Comparison of ENCODE assay signal across 8 cellular contexts in the genomic region with DNA sequence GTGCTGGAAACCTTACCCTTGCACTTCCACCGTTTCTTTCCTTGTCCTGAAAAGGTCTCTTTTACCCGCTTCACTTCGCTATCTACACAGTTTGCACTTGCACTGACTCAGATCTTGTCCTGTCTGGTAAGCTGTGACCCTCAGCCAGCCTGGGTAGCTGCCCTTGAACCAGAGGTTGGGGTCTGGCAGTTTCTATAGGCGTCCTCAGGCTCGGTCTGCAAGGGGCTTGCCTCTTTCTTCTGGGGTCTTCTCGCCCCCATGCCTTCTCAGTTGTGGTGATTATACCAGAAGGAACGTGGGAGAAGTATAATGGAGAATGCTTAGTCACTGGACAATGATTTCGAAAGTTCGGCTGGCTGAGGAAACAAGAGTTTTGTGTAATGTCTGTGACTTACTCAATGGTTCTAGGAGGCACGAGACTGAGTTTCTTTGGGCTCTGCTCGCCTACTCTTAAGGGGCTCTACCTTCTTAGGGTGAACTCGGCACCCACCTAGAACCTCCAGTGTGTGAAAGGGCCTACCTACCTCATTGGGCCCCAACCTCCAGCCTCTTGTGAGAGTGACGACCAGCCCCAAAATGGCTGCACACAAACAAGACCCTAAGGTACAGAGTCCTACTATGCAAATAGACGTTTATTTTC. TPM values are rescaled to one million over a fixed set of nuclear protein-coding genes. Genes with fewer than 3 reads are reported as not detected.
DNase-seq lines count a peak whose midpoint lies in the region; ATAC-seq and TF ChIP-seq lines count a peak whose summit lies in the region.

No MANE protein-coding gene starts in this region.

- 54 to 55% methylated on average over 14 of the region's 14 CpGs for WGBS in ectodermal cell, 2 experiments
- 33% methylated on average over 14 of the region's 14 CpGs for WGBS in urinary bladder

- H3K36me3 ChIP-seq in SU-DHL-6 (ENCODE audit: low read length) (no peaks in the 10 kb centered on the region), ectodermal cell (ENCODE audit: control insufficient read depth, insufficient read depth, low read length) (no peaks in the 10 kb centered on the region), mucosa of descending colon (ENCODE audit: low read depth) (no peaks in the 10 kb centered on the region), urinary bladder (ENCODE audit: insufficient read depth) (no peaks in the 10 kb centered on the region)

- H3K4me1 ChIP-seq in ectodermal cell (ENCODE audit: control insufficient read depth, insufficient read depth, low read length) (peaks cover 5% of the 10 kb centered on the region), mucosa of descending colon (ENCODE audit: low read depth) (peaks cover 18% of the 10 kb centered on the region), urinary bladder (ENCODE audit: insufficient read depth) (no peaks in the 10 kb centered on the region)

- intact Hi-C loops in mucosa of descending colon (cut with DNase I, micrococcal nuclease): no loop called here

- TF ChIP-seq CTCF in GM20000 (IDR thresholded peaks at IDR 0.05; ENCODE audit: extremely low read depth, missing control alignments) (no peak), SU-DHL-6 (IDR thresholded peaks at IDR 0.05; ENCODE audit: insufficient read depth, low read length, poor library complexity, severe bottlenecking) (no peak), mucosa of descending colon (IDR thresholded peaks at IDR 0.05) (no peak)

- peak overlapping the region; percentile 60 for H2AFZ ChIP-seq in SU-DHL-6 (ENCODE audit: low read depth, low read length, severe bottlenecking)

- peak overlapping the region; percentile 69 for H3K4me2 ChIP-seq in SU-DHL-6 (ENCODE audit: low read depth, low read length, poor library complexity, severe bottlenecking)

- peak overlapping the region; percentile 68 for H3K9ac ChIP-seq in SU-DHL-6 (ENCODE audit: low read length)

- peak overlapping the region; percentile 59 for H3K4me3 ChIP-seq in SU-DHL-6 (ENCODE audit: insufficient read depth, low read length, poor library complexity, severe bottlenecking)
- H3K4me3 ChIP-seq in ectodermal cell (ENCODE audit: insufficient read depth, low read depth, low read length): peak overlapping the region; percentile 53
- H3K4me3 ChIP-seq in mucosa of descending colon: peak overlapping the region; percentile 56
- H3K4me3 ChIP-seq in urinary bladder (ENCODE audit: low read depth, low read length): peak overlapping the region; percentile 65

- ATAC-seq in HG03521 (IDR thresholded peaks at IDR 0.05; ENCODE audit: unreplicated experiment): peak; percentile 20
- ATAC-seq in mucosa of descending colon: peak; percentile 30

- H3K79me2 ChIP-seq in SU-DHL-6 (ENCODE audit: insufficient read depth, low read length): no peaks in the 10 kb centered on the region

- peaks cover 16% of the 10 kb centered on the region for H3F3A ChIP-seq in SU-DHL-6 (ENCODE audit: insufficient read depth)

- no peaks in the 10 kb centered on the region for H4K20me1 ChIP-seq in SU-DHL-6 (ENCODE audit: low read depth, low read length)

- H3K27ac ChIP-seq in SU-DHL-6 (ENCODE audit: low read depth, low read length): peak overlapping the region; percentile 33; the same call in 1 of the 2 replicates
- H3K27ac ChIP-seq in ectodermal cell (ENCODE audit: insufficient read depth, low read depth, low read length, poor library complexity, severe bottlenecking): no peak overlapping the region
- peak overlapping the region; percentile 32 for H3K27ac ChIP-seq in urinary bladder (ENCODE audit: low read depth)

- H3K9me2 ChIP-seq in SU-DHL-6 (replicated peaks; ENCODE audit: insufficient read depth, low read length): no peaks in the 10 kb centered on the region

- DNase-seq in DMS53 treated with DMSO at 0.1 percent for 48 hours (lab: John Stamatoyannopoulos, UW; ENCODE audit: unreplicated experiment): peak; percentile 62
- peak; percentile 43 for DNase-seq in GM20000 (ENCODE audit: low spot score)
- peak in 2 of 3 donors; percentile 33 to 49 for DNase-seq in mucosa of descending colon
- no peak for DNase-seq in kidney glomerular epithelial cell (lab: John Stamatoyannopoulos, UW)

- H3K9me3 ChIP-seq in SU-DHL-6 (ENCODE audit: insufficient read depth, low read length) (no peaks in the 10 kb centered on the region), ectodermal cell (ENCODE audit: control insufficient read depth, low read length) (no peaks in the 10 kb centered on the region), mucosa of descending colon (no peaks in the 10 kb centered on the region)

- H3K27me3 ChIP-seq in SU-DHL-6 (ENCODE audit: low read length) (no peaks in the 10 kb centered on the region), ectodermal cell (ENCODE audit: control insufficient read depth, insufficient read depth, low read length, poor library complexity, severe bottlenecking) (peaks cover 39% of the 10 kb centered on the region)

RNA-seq across cellular contexts. Expression of gene STAT1, which starts 6.9 kb away (rescaled TPM):
- 44.2 TPM for polyA plus RNA-seq in ectodermal cell (2013, experiment 1 of 4)
- polyA plus RNA-seq in ectodermal cell (2013, experiment 2 of 4): 45.0 TPM
- 35.3 TPM for polyA plus RNA-seq in ectodermal cell (2013, experiment 3 of 4)
- 38.4 TPM for polyA plus RNA-seq in ectodermal cell (2013, experiment 4 of 4)
- 10 to 100 TPM; 56.5 to 78.6 (median 74.8) TPM for total RNA-seq in mucosa of descending colon
- 75.1 TPM for total RNA-seq in urinary bladder
- 61.9 TPM for polyA plus RNA-seq in urinary bladder
